Comparison of ENCODE assay signal across 16 cellular contexts in genomic region chr9:87514136-87514535, GRCh38.
"Had no signal": no experiment of that assay in that cellular context is flagged by ENCODE, and none has a peak within 500 bp of the region (broad histone marks: within the 10 kb centered on the region; RNA-seq: fewer than 3 reads in every experiment).

No MANE protein-coding gene starts in this region.

- H3K9me3 ChIP-seq: right atrium auricular region had no signal

- H3K27ac Mint-ChIP-seq: activated naive CD8-positive, alpha-beta T cell treated with anti-CD3 and anti-CD28 coated beads for 36 hours; activated T-helper 17 cell treated with anti-CD3 and anti-CD28 coated beads, Interleukin-2, amount 50 U/mL, for 72 hours; progenitor cell of endocrine pancreas had no signal

- H3K27me3 ChIP-seq: cardiac muscle cell, dorsolateral prefrontal cortex, right atrium auricular region had no signal

- H3K27me3 Mint-ChIP-seq: progenitor cell of endocrine pancreas had no signal

- DNase-seq: activated CD4-positive, CD25-positive, alpha-beta regulatory T cell treated with anti-CD3 and anti-CD28 coated beads, Interleukin-2, amount 50 U/mL, for 72 hours; activated naive CD4-positive, alpha-beta T cell; activated naive CD8-positive, alpha-beta T cell treated with anti-CD3 and anti-CD28 coated beads for 36 hours; activated T-cell treated with anti-CD3 and anti-CD28 coated beads, Interleukin-2, amount 50 U/mL, for 1 hour; amniotic stem cell; dorsolateral prefrontal cortex; foreskin melanocyte; small intestine; stimulated activated CD4-positive, alpha-beta T cell treated with anti-CD3 and anti-CD28 coated beads, Interleukin-4, amount 100 ng/mL, for 1 hour; T-helper 1 cell; T-helper 9 cell had no signal

- H3K4me3 Mint-ChIP-seq: activated naive CD8-positive, alpha-beta T cell treated with anti-CD3 and anti-CD28 coated beads for 36 hours; activated T-helper 17 cell treated with anti-CD3 and anti-CD28 coated beads, Interleukin-2, amount 50 U/mL, for 72 hours had no signal

- H3K27ac ChIP-seq: cardiac muscle cell, dorsolateral prefrontal cortex, right atrium auricular region had no signal

- H3K9me3 Mint-ChIP-seq: activated naive CD8-positive, alpha-beta T cell treated with anti-CD3 and anti-CD28 coated beads for 36 hours; activated T-helper 17 cell treated with anti-CD3 and anti-CD28 coated beads, Interleukin-2, amount 50 U/mL, for 72 hours had no signal

- H3K36me3 Mint-ChIP-seq: activated naive CD8-positive, alpha-beta T cell treated with anti-CD3 and anti-CD28 coated beads for 36 hours had no signal

- ATAC-seq: activated T-helper 17 cell treated with anti-CD3 and anti-CD28 coated beads, Interleukin-2, amount 50 U/mL, for 72 hours; SK-N-SH treated with all-trans-retinoic acid at 6 μM for 48 hours had no signal

- H3K4me1 Mint-ChIP-seq: activated naive CD8-positive, alpha-beta T cell treated with anti-CD3 and anti-CD28 coated beads for 36 hours; activated T-helper 17 cell treated with anti-CD3 and anti-CD28 coated beads, Interleukin-2, amount 50 U/mL, for 72 hours had no signal

- H3K4me3 ChIP-seq: cardiac muscle cell, dorsolateral prefrontal cortex, right atrium auricular region had no signal

- H3K36me3 ChIP-seq: cardiac muscle cell, right atrium auricular region had no signal
